In the genomic region with DNA sequence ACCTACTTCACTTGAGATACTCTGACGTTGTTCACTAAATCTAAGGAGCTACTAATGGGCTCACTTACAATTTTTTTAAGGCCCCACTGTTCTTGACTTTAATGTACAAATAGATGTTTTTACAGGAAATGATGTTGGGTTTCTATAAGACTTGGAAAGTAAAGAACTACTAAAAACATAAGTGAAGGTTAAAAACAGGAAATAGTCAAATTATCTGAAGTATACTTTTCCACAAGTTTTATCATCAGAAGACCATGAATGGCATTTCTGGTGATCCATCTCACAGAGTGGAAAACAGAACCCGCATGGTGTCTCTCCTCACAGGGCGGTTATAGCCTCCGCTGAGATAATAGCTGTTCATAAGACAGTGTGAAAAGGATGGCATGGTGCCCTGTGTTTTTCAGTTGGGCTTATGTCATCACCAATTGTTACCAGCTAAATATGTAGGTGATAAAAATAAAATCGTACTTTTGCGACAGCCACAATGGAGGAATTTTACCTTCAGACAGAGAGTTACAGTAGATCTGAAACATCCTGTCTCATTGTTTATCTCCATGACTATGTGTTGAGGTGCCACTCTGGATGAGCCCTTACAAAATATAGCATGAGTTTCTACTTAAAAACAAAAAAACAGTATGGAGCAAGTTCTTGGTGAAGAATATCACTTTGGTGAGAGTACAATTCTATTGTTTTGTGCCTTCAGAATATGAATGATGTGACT, we compare ENCODE assay signal across 12 cellular contexts.
DNase-seq lines count a peak whose midpoint lies in the region; ATAC-seq, FAIRE-seq and TF ChIP-seq lines count a peak whose summit lies in the region.
"Had no signal": no experiment of that assay in that cellular context is flagged by ENCODE, and none has a peak within 500 bp of the region (broad histone marks: within the 10 kb centered on the region; RNA-seq: fewer than 3 reads in every experiment).

No MANE protein-coding gene starts in this region.

- no peak overlapping the region for H3K18ac ChIP-seq in H1 (ENCODE audit: extremely low read depth, low read length)

- H3K27ac Mint-ChIP-seq in CD4-positive, alpha-beta T cell = peak overlapping the region; percentile 89
- H3K27ac Mint-ChIP-seq in activated CD8-positive, alpha-beta memory T cell treated with anti-CD3 and anti-CD28 coated beads, Interleukin-2, amount 10 ng/mL, durations not matched to agents 7 days and 5 days = peak overlapping the region; percentile 90
- H3K27ac Mint-ChIP-seq: B cell, mesothelial cell of epicardium, progenitor cell of endocrine pancreas had no signal

- no peak overlapping the region for H3K56ac ChIP-seq in H1 (replicated peaks; ENCODE audit: insufficient read length, low read depth, low read length)

- H3K9me2 ChIP-seq in OCI-LY1 (ENCODE audit: low read depth, low read length) = no peaks in the 10 kb centered on the region

- H3K36me3 Mint-ChIP-seq in CD4-positive, alpha-beta T cell (ENCODE audit: low read depth) = no peaks in the 10 kb centered on the region
- peaks cover 32% of the 10 kb centered on the region for H3K36me3 Mint-ChIP-seq in activated CD8-positive, alpha-beta memory T cell treated with anti-CD3 and anti-CD28 coated beads, Interleukin-2, amount 10 ng/mL, durations not matched to agents 7 days and 5 days
- H3K36me3 Mint-ChIP-seq: mesothelial cell of epicardium had no signal

- H3K14ac ChIP-seq in H1 (ENCODE audit: insufficient read length) = no peak overlapping the region

- H3K4me3 ChIP-seq in OCI-LY1 (ENCODE audit: low read depth, low read length, poor library complexity, severe bottlenecking) (no peak overlapping the region), H1 (ENCODE audit: extremely low read depth in 1 of 4, insufficient read depth in 2 of 4, low read depth in 3 of 4, low read length in 4 of 4) (no peak overlapping the region)

- TF ChIP-seq POLR2A in H1 (IDR thresholded peaks at IDR 0.05; ENCODE audit: control extremely low read depth in 1 of 2, low read depth in 2 of 2, low read length in 2 of 2) = no peak
- no peak for TF ChIP-seq POLR2A in GM12891 (IDR thresholded peaks at IDR 0.05; ENCODE audit: low read depth, low read length)

- no peak overlapping the region for H2BK20ac ChIP-seq in H1 (ENCODE audit: low read length)

- H3K79me1 ChIP-seq in H1 (ENCODE audit: low read depth, low read length) = no peaks in the 10 kb centered on the region

- no peak overlapping the region for H3K23ac ChIP-seq in H1 (ENCODE audit: insufficient read length)

- H2BK5ac ChIP-seq in H1 (ENCODE audit: low read depth, low read length) = no peak overlapping the region

- no peak overlapping the region for H2BK120ac ChIP-seq in H1 (replicated peaks; ENCODE audit: low read depth, low read length)

- intact Hi-C loops in CD4-positive, alpha-beta T cell (cut with DNase I, micrococcal nuclease) = loop anchor here (5.0 to 10.0 kb wide), 2 partner anchors 460 to 698 kb away; partner anchors contain the start of genes RAP2B (in 2 of the 2) and DHX36 (in 1 of the 2)

- FAIRE-seq in H1 (lab: Jason Lieb, UNC) (no peak), GM12891 (lab: Jason Lieb, UNC) (no peak)
- FAIRE-seq: TTC549 had no signal

- H4K91ac ChIP-seq in H1 (replicated peaks; ENCODE audit: insufficient read length, low read length) = no peak overlapping the region

- no peak overlapping the region for H2AFZ ChIP-seq in OCI-LY1 (ENCODE audit: low read length)
- H2AFZ ChIP-seq in H1 (ENCODE audit: low read length) = 0 out of 2 replicates have a peak overlapping the region, but pooled peaks have one; percentile 14

- peak overlapping the region; percentile 50 for H3K4me3 Mint-ChIP-seq in CD4-positive, alpha-beta T cell
- H3K4me3 Mint-ChIP-seq in activated CD8-positive, alpha-beta memory T cell treated with anti-CD3 and anti-CD28 coated beads, Interleukin-2, amount 10 ng/mL, durations not matched to agents 7 days and 5 days = no peak overlapping the region
- H3K4me3 Mint-ChIP-seq: B cell, mesothelial cell of epicardium had no signal

- H3K4me2 ChIP-seq in OCI-LY1 (ENCODE audit: low read length) = peak overlapping the region; percentile 5; the same call in 1 of the 2 replicates
- H3K4me2 ChIP-seq in H1 (ENCODE audit: insufficient read depth in 1 of 2, low read depth in 2 of 2, low read length in 2 of 2) = no peak overlapping the region

- H4K8ac ChIP-seq in H1 (ENCODE audit: extremely low read depth, insufficient read depth, low read length) = no peak overlapping the region

- H3K79me2 ChIP-seq in OCI-LY1 (ENCODE audit: insufficient read depth, low read length) (no peaks in the 10 kb centered on the region), H1 (ENCODE audit: control insufficient read depth in 1 of 2, insufficient read depth in 2 of 2, low read length in 2 of 2) (no peaks in the 10 kb centered on the region)

- H3K36me3 ChIP-seq in OCI-LY1 (ENCODE audit: insufficient read depth, low read length) (no peaks in the 10 kb centered on the region), H1 (ENCODE audit: control insufficient read depth in 2 of 4, insufficient read depth in 4 of 4, low read length in 3 of 4) (no peaks in the 10 kb centered on the region; a peak in 1 of 8 replicates)

- H3K4me1 Mint-ChIP-seq in CD4-positive, alpha-beta T cell (ENCODE audit: low read depth) = peaks cover 79% of the 10 kb centered on the region
- H3K4me1 Mint-ChIP-seq in activated CD8-positive, alpha-beta memory T cell treated with anti-CD3 and anti-CD28 coated beads, Interleukin-2, amount 10 ng/mL, durations not matched to agents 7 days and 5 days = peaks cover 64% of the 10 kb centered on the region
- H3K4me1 Mint-ChIP-seq: mesothelial cell of epicardium had no signal

- peaks cover 4% of the 10 kb centered on the region for H3K9me3 Mint-ChIP-seq in CD4-positive, alpha-beta T cell
- H3K9me3 Mint-ChIP-seq in activated CD8-positive, alpha-beta memory T cell treated with anti-CD3 and anti-CD28 coated beads, Interleukin-2, amount 10 ng/mL, durations not matched to agents 7 days and 5 days (ENCODE audit: low read depth) = peaks cover 8% of the 10 kb centered on the region

- no peaks in the 10 kb centered on the region for H3K23me2 ChIP-seq in H1 (ENCODE audit: low read depth, low read length)

- H2AK5ac ChIP-seq in H1 (ENCODE audit: low read depth, low read length) = no peak overlapping the region

- no peak for TF ChIP-seq EP300 in H1 (IDR thresholded peaks at IDR 0.05; ENCODE audit: borderline replicate concordance in 1 of 2, low read depth in 2 of 2, low read length in 2 of 2)

- no peak overlapping the region for H2BK12ac ChIP-seq in H1 (ENCODE audit: low read depth, low read length)

- no peak overlapping the region for H4K5ac ChIP-seq in H1 (ENCODE audit: insufficient read length, low read depth, low read length)

- no peak for TF ChIP-seq CTCF in CD4-positive, alpha-beta T cell (IDR thresholded peaks at IDR 0.05)
- TF ChIP-seq CTCF in OCI-LY1 (IDR thresholded peaks at IDR 0.05; ENCODE audit: low read length) (no peak), H1 (IDR thresholded peaks at IDR 0.05; ENCODE audit: control extremely low read depth in 1 of 3, insufficient read depth in 1 of 3, low read depth in 1 of 3, low read length in 3 of 3) (no peak)

- peak in 5 of 10 experiments; percentile 8 to 38 (median 17) for DNase-seq in CD4-positive, alpha-beta T cell
- DNase-seq in activated CD8-positive, alpha-beta memory T cell treated with anti-CD3 and anti-CD28 coated beads, Interleukin-2, amount 10 ng/mL, durations not matched to agents 7 days and 5 days = no peak
- no peak for DNase-seq in H1 (ENCODE audit: low read depth in 1 of 2, low spot score in 2 of 2)
- DNase-seq in GM12891 (ENCODE audit: insufficient read length, low spot score) = no peak
- no peak for DNase-seq in NCI-H526 (lab: John Stamatoyannopoulos, UW)
- no peak for DNase-seq in hepatic stellate cell (ENCODE audit: low spot score)
- DNase-seq in GM03348 (ENCODE audit: low spot score) = no peak

- peak overlapping the region; percentile 16 for H3K27ac ChIP-seq in CD4-positive, alpha-beta T cell (ENCODE audit: low read depth, low read length)
- H3K27ac ChIP-seq in OCI-LY1 (ENCODE audit: low read depth, low read length, poor library complexity, severe bottlenecking) (no peak overlapping the region), H1 (ENCODE audit: low read depth, low read length) (no peak overlapping the region)

- H2BK15ac ChIP-seq in H1 (ENCODE audit: low read length) = no peak overlapping the region

- H3K4ac ChIP-seq in H1 (replicated peaks; ENCODE audit: insufficient read length, low read depth, low read length) = no peak overlapping the region

- POLR2A ChIA-PET in CD4-positive, alpha-beta T cell (lab: Charles Lee) = interaction anchor here (0.5 to 1.7 kb wide), 10 partner anchors 18 to 811 kb away, joined by 3 to 9 read pairs (median 4); no protein-coding TSS in a partner anchor
- POLR2A ChIA-PET in H1 (lab: Charles Lee; ENCODE audit: partially characterized antibody) = no interaction called here

- CTCF ChIA-PET in CD4-positive, alpha-beta T cell (lab: Charles Lee) = interaction anchor here (0.7 to 1.0 kb wide), 2 partner anchors 11 to 71 kb away, joined by 3 to 4 read pairs; no protein-coding TSS in a partner anchor
- CTCF ChIA-PET in activated CD8-positive, alpha-beta memory T cell treated with anti-CD3 and anti-CD28 coated beads, Interleukin-2, amount 10 ng/mL, durations not matched to agents 7 days and 5 days (lab: Charles Lee) = interaction anchor here (0.7 kb wide), 1 partner anchor 11 kb away, joined by 3 read pairs; no protein-coding TSS in a partner anchor
- CTCF ChIA-PET in H1 (lab: Charles Lee; ENCODE audit: partially characterized antibody) = no interaction called here

- no peak overlapping the region for H3K9ac ChIP-seq in OCI-LY1 (ENCODE audit: low read length)
- no peak overlapping the region for H3K9ac ChIP-seq in H1 (replicated peaks in 1 of 4; ENCODE audit: extremely low read depth in 1 of 4, low read depth in 3 of 4, low read length in 3 of 4)

- no peaks in the 10 kb centered on the region for H3K9me3 ChIP-seq in CD4-positive, alpha-beta T cell (ENCODE audit: control insufficient read depth, low read length)
- no peaks in the 10 kb centered on the region for H3K9me3 ChIP-seq in OCI-LY1 (ENCODE audit: low read length)
- peaks cover 0 to 3% of the 10 kb centered on the region in 2 experiments; a peak in 2 of 4 replicates for H3K9me3 ChIP-seq in H1 (ENCODE audit: insufficient read depth in 2 of 2, low read depth in 1 of 2, low read length in 1 of 2)

- H3K4me1 ChIP-seq in OCI-LY1 (ENCODE audit: insufficient read depth, low read length, severe bottlenecking) (peaks cover 17% of the 10 kb centered on the region), H1 (replicated peaks in 1 of 4; ENCODE audit: control insufficient read depth in 3 of 4, insufficient read depth in 4 of 4, low read length in 3 of 4) (no peaks in the 10 kb centered on the region)

- no peaks in the 10 kb centered on the region for H3K27me3 Mint-ChIP-seq in CD4-positive, alpha-beta T cell
- H3K27me3 Mint-ChIP-seq in activated CD8-positive, alpha-beta memory T cell treated with anti-CD3 and anti-CD28 coated beads, Interleukin-2, amount 10 ng/mL, durations not matched to agents 7 days and 5 days = no peaks in the 10 kb centered on the region
- H3K27me3 Mint-ChIP-seq: B cell, progenitor cell of endocrine pancreas had no signal

- H3K27me3 ChIP-seq in CD4-positive, alpha-beta T cell (ENCODE audit: control insufficient read depth, insufficient read depth, low read length) = no peaks in the 10 kb centered on the region
- H3K27me3 ChIP-seq in OCI-LY1 (ENCODE audit: insufficient read depth, low read length) (no peaks in the 10 kb centered on the region), H1 (replicated peaks in 1 of 4; ENCODE audit: control insufficient read depth in 3 of 4, extremely low read depth in 1 of 4, insufficient read depth in 3 of 4, low read length in 3 of 4) (no peaks in the 10 kb centered on the region)

- peak; percentile 78 for ATAC-seq in CD4-positive, alpha-beta T cell (ENCODE audit: poor library complexity)
- peak; percentile 52 for ATAC-seq in activated CD8-positive, alpha-beta memory T cell treated with anti-CD3 and anti-CD28 coated beads, Interleukin-2, amount 10 ng/mL, durations not matched to agents 7 days and 5 days

- WGBS in H1 (ENCODE audit: extremely low coverage in 1 of 2, insufficient coverage in 1 of 2, insufficient read length in 1 of 2, insufficient replicate concordance in 2 of 2, low coverage in 1 of 2, low lambda C conversion rate in 2 of 2, missing lambda C conversion rate in 1 of 2), 2 experiments = 92% methylated on average over 6 of the region's 6 CpGs; no CpG with 5 or more reads in 1 of the 2 experiments

- no peak for TF ChIP-seq RAD21 in H1 (IDR thresholded peaks at IDR 0.05 in 1 of 2, conservative IDR thresholded peaks at IDR 0.05 in 1 of 2; ENCODE audit: low read depth in 2 of 2, low read length in 2 of 2)

- no peaks in the 10 kb centered on the region for H4K20me1 ChIP-seq in OCI-LY1 (ENCODE audit: insufficient read depth, low read length)
- H4K20me1 ChIP-seq in H1 (replicated peaks in 1 of 2; ENCODE audit: control insufficient read depth in 1 of 2, insufficient read depth in 2 of 2, low read length in 2 of 2) = no peaks in the 10 kb centered on the region

- no peaks in the 10 kb centered on the region for H3F3A ChIP-seq in OCI-LY1 (ENCODE audit: insufficient read depth, low read length)
